Comparison of ENCODE assay signal across 8 cellular contexts in genomic region chr7:105521027-105521730, GRCh38. TPM values are rescaled to one million over a fixed set of nuclear protein-coding genes. Genes with fewer than 3 reads are reported as not detected.
A peak's percentile ranks its signal among the peaks of the same experiment; 100 is the strongest.
DNase-seq lines count a peak whose midpoint lies in the region; ATAC-seq and TF ChIP-seq lines count a peak whose summit lies in the region.

No MANE protein-coding gene starts in this region.

- H3K4me1 ChIP-seq in CD8-positive, alpha-beta memory T cell (ENCODE audit: insufficient read depth, low read length) = peaks cover 6% of the 10 kb centered on the region
- peaks cover 0 to 16% (median 14%) of the 10 kb centered on the region in 5 donors for H3K4me1 ChIP-seq in subcutaneous abdominal adipose tissue (ENCODE audit: control insufficient read depth in 5 of 5, insufficient read depth in 5 of 5, low read length in 5 of 5)

- H3K36me3 Mint-ChIP-seq in CD8-positive, alpha-beta memory T cell = peaks cover 0 to 5% (median 3%) of the 10 kb centered on the region in 3 donors
- H3K36me3 Mint-ChIP-seq in natural killer cell = no peaks in the 10 kb centered on the region

- ATAC-seq in GM19467 (IDR thresholded peaks at IDR 0.05; ENCODE audit: unreplicated experiment) (peak; percentile 37), HG03558 (IDR thresholded peaks at IDR 0.05; ENCODE audit: extremely low read depth, unreplicated experiment) (peak; percentile 21), natural killer cell (peak; percentile 19 to 40 (median 25))

- H3K9me3 ChIP-seq in CD8-positive, alpha-beta memory T cell (ENCODE audit: low read length) = no peaks in the 10 kb centered on the region
- H3K9me3 ChIP-seq in subcutaneous abdominal adipose tissue (ENCODE audit: control insufficient read depth in 5 of 5, low read length in 5 of 5) = no peaks in the 10 kb centered on the region

- no peak for TF ChIP-seq CTCF in fibroblast of pulmonary artery (IDR thresholded peaks at IDR 0.05; ENCODE audit: low read length, missing control alignments)
- no peak for TF ChIP-seq CTCF in natural killer cell (IDR thresholded peaks at IDR 0.05)

- peak overlapping the region; percentile 91 to 97 (median 94) for H3K4me3 Mint-ChIP-seq in CD8-positive, alpha-beta memory T cell
- peak overlapping the region; percentile 95 for H3K4me3 Mint-ChIP-seq in natural killer cell

- intact Hi-C loops in natural killer cell (cut with micrococcal nuclease) = no loop called here

- CTCF ChIA-PET in CD8-positive, alpha-beta memory T cell (lab: Charles Lee) = no interaction called here

- peaks cover 4% of the 10 kb centered on the region for H3K36me3 ChIP-seq in CD8-positive, alpha-beta memory T cell (ENCODE audit: insufficient read depth, low read length)
- H3K36me3 ChIP-seq in subcutaneous abdominal adipose tissue (ENCODE audit: control insufficient read depth in 5 of 5, insufficient read depth in 5 of 5, low read length in 5 of 5) = peaks cover 0 to 2% (median 0%) of the 10 kb centered on the region in 5 donors

- H3K4me3 ChIP-seq in CD8-positive, alpha-beta memory T cell (ENCODE audit: low read length) = peak overlapping the region; percentile 78
- H3K4me3 ChIP-seq in fibroblast of pulmonary artery (replicated peaks; ENCODE audit: low read depth, low read length) = peak overlapping the region; percentile 80
- H3K4me3 ChIP-seq in subcutaneous abdominal adipose tissue (ENCODE audit: low read depth in 1 of 5, low read length in 5 of 5) = peak overlapping the region; percentile 68 to 87 (median 82)

- peaks cover 0 to 1% of the 10 kb centered on the region in 2 donors for H3K27me3 Mint-ChIP-seq in CD8-positive, alpha-beta memory T cell
- H3K27me3 Mint-ChIP-seq in natural killer cell (ENCODE audit: low read depth in 2 of 2) = no peaks in the 10 kb centered on the region

- peaks cover 11 to 18% (median 16%) of the 10 kb centered on the region in 3 donors for H3K4me1 Mint-ChIP-seq in CD8-positive, alpha-beta memory T cell
- peaks cover 5 to 17% of the 10 kb centered on the region in 2 donors for H3K4me1 Mint-ChIP-seq in natural killer cell

- no peaks in the 10 kb centered on the region for H3K9me3 Mint-ChIP-seq in CD8-positive, alpha-beta memory T cell
- no peaks in the 10 kb centered on the region for H3K9me3 Mint-ChIP-seq in natural killer cell

- peak overlapping the region; percentile 70 for H3K27ac ChIP-seq in CD8-positive, alpha-beta memory T cell (ENCODE audit: low read depth, low read length)
- peak overlapping the region; percentile 84 for H3K27ac ChIP-seq in subcutaneous abdominal adipose tissue (ENCODE audit: low read depth, low read length)

- H3K27me3 ChIP-seq in CD8-positive, alpha-beta memory T cell (ENCODE audit: insufficient read depth, low read length, poor library complexity, severe bottlenecking) = no peaks in the 10 kb centered on the region
- H3K27me3 ChIP-seq in subcutaneous abdominal adipose tissue (ENCODE audit: control insufficient read depth in 5 of 5, insufficient read depth in 4 of 5, low read length in 5 of 5) = no peaks in the 10 kb centered on the region

- H3K9ac ChIP-seq in subcutaneous abdominal adipose tissue (ENCODE audit: low read length in 5 of 5) = peak overlapping the region in 4 of 5 donors; percentile 60 to 88 (median 80)

- peak overlapping the region in 7 of 8 donors; percentile 72 to 97 (median 82) for H3K27ac Mint-ChIP-seq in CD8-positive, alpha-beta memory T cell
- H3K27ac Mint-ChIP-seq in natural killer cell = peak overlapping the region in 1 of 2 donors; percentile 87

- POLR2A ChIA-PET in CD8-positive, alpha-beta memory T cell (lab: Charles Lee) = interaction anchor here (0.7 kb wide), 1 partner anchor 11 kb away, joined by 4 read pairs; no protein-coding TSS in a partner anchor

- peak in 4 of 5 donors; percentile 19 to 55 (median 28) for DNase-seq in CD8-positive, alpha-beta memory T cell
- DNase-seq in NCI-H748 treated with DMSO at 0.1 percent for 48 hours (lab: John Stamatoyannopoulos, UW) (peak; percentile 28), fibroblast of pulmonary artery (ENCODE audit: low read depth) (peak; percentile 59), natural killer cell (peak; percentile 20)
- DNase-seq in activated T-cell treated with anti-CD3 and anti-CD28 coated beads, Interleukin-2, amount 50 U/mL, for 48 hours = peak; percentile 74 to 78

RNA-seq across cellular contexts. Expression of gene PUS7, which starts 0.9 kb away (rescaled TPM):
- total RNA-seq in CD8-positive, alpha-beta memory T cell = 10 to 100 TPM; 30.4 to 31.6 TPM
- 5.2 TPM for polyA plus RNA-seq in CD8-positive, alpha-beta memory T cell
- 1 to 10 TPM; 2.2 to 3.5 (median 3.4) TPM for total RNA-seq in natural killer cell

RNA-seq across cellular contexts. Expression of gene RINT1, which starts 10.8 kb away (rescaled TPM):
- 10 to 100 TPM; 28.4 to 29.6 TPM for total RNA-seq in CD8-positive, alpha-beta memory T cell
- polyA plus RNA-seq in CD8-positive, alpha-beta memory T cell = 15.1 TPM
- 10 to 100 TPM; 35.1 to 37.3 (median 37.0) TPM for total RNA-seq in natural killer cell

Comparison
In these comparisons a context has a peak if more than half of its experiments do, and no peak if none do; other contexts are left out.
1. Peak in every context shown above with its lines: DNase-seq, ATAC-seq, H3K4me3 ChIP-seq and H3K27ac ChIP-seq.
2. DNase-seq: peak in every context shown above with its lines; median percentile 76 in activated T-cell treated with anti-CD3 and anti-CD28 coated beads, Interleukin-2, amount 50 U/mL, for 48 hours; 59 in fibroblast of pulmonary artery; 28 in CD8-positive, alpha-beta memory T cell; 28 in NCI-H748 treated with DMSO at 0.1 percent for 48 hours; 20 in natural killer cell.
3. RNA of gene PUS7, which starts 0.9 kb away (total RNA-seq): 30.4 to 31.6 TPM in CD8-positive, alpha-beta memory T cell; 2.2 to 3.5 TPM in natural killer cell; every median in the first group is over 4 times any median in the second.